14 cellular contexts compared by ENCODE assay signal in the genomic region with DNA sequence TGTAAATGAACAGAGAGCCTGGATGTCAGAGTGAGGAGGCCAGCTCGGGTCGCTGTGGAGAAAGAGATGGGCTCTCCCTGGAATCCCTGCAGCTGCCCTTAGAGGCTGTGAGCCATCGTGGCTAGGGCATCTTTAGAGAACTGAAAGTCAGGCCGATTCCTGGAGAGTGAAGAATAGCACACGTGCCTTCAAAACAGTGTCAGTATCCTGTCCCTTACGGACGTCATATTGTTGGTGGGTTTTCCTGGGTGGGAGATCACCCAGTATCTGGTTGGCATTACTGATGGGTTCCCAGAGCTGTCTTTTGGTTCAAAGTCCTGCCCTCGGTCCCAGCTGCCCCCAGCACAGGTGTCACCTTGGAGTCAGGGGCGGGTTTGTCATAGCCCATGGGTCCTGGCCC. TPM values are rescaled to one million over a fixed set of nuclear protein-coding genes. Genes with fewer than 3 reads are reported as not detected.
DNase-seq lines count a peak whose midpoint lies in the region; ATAC-seq and TF ChIP-seq lines count a peak whose summit lies in the region.
"Had no signal": no experiment of that assay in that cellular context is flagged by ENCODE, and none has a peak within 500 bp of the region (broad histone marks: within the 10 kb centered on the region; RNA-seq: fewer than 3 reads in every experiment).

No MANE protein-coding gene starts in this region.

- H3K9me3 ChIP-seq in BLaER1 treated with 17β-estradiol and CSF1 and Interleukin-3, amounts not matched to agents 10 nM and 100 nM (replicated peaks in 1 of 11): 0 out of 22 replicates have a peak, but pooled peaks cover 0 to 2% (median 0%) of the 10 kb centered on the region in 11 experiments

- peak overlapping the region; percentile 67 to 96 (median 85) for H3K4me2 ChIP-seq in BLaER1 treated with 17β-estradiol and CSF1 and Interleukin-3, amounts not matched to agents 10 nM and 100 nM
- H3K4me2 ChIP-seq in GM23338: no peak overlapping the region

- no peak overlapping the region for H3K4me3 Mint-ChIP-seq in activated CD8-positive, alpha-beta T cell treated with anti-CD3 and anti-CD28 coated beads, Interleukin-2, amount 10 ng/mL, durations not matched to agents 7 days and 5 days
- H3K4me3 Mint-ChIP-seq in chondrocyte (ENCODE audit: unreplicated experiment) (no peak overlapping the region), GM23338 (no peak overlapping the region)

- H3K9me2 ChIP-seq in GM23338 (ENCODE audit: insufficient read depth): no peaks in the 10 kb centered on the region

- no peaks in the 10 kb centered on the region for H3K9me3 Mint-ChIP-seq in activated CD8-positive, alpha-beta T cell treated with anti-CD3 and anti-CD28 coated beads, Interleukin-2, amount 10 ng/mL, durations not matched to agents 7 days and 5 days (ENCODE audit: insufficient read depth)
- H3K9me3 Mint-ChIP-seq in chondrocyte (ENCODE audit: low read depth) (no peaks in the 10 kb centered on the region), GM23338 (no peaks in the 10 kb centered on the region)
- H3K9me3 Mint-ChIP-seq: T-cell had no signal

- H3K27me3 ChIP-seq in BLaER1 treated with 17β-estradiol and CSF1 and Interleukin-3, amounts not matched to agents 10 nM and 100 nM: no peaks in the 10 kb centered on the region
- no peaks in the 10 kb centered on the region for H3K27me3 ChIP-seq in GM23338 (ENCODE audit: insufficient read depth)

- peak overlapping the region in 10 of 11 experiments; percentile 11 to 68 (median 42); a peak in 15 of 22 replicates for H3K27ac ChIP-seq in BLaER1 treated with 17β-estradiol and CSF1 and Interleukin-3, amounts not matched to agents 10 nM and 100 nM
- no peak overlapping the region for H3K27ac ChIP-seq in GM23338 (ENCODE audit: low read depth)

- H3K9ac ChIP-seq in BLaER1 treated with 17β-estradiol and CSF1 and Interleukin-3, amounts not matched to agents 10 nM and 100 nM: peak overlapping the region in 4 of 11 experiments; percentile 5 to 47 (median 11); a peak in 3 of 22 replicates

- H3K27ac Mint-ChIP-seq in activated CD8-positive, alpha-beta T cell treated with anti-CD3 and anti-CD28 coated beads, Interleukin-2, amount 10 ng/mL, durations not matched to agents 7 days and 5 days: no peak overlapping the region
- H3K27ac Mint-ChIP-seq in chondrocyte (ENCODE audit: unreplicated experiment) (no peak overlapping the region), GM23338 (no peak overlapping the region)
- H3K27ac Mint-ChIP-seq: T-cell had no signal

- no peaks in the 10 kb centered on the region for H3F3A ChIP-seq in GM23338 (replicated peaks; ENCODE audit: low read depth)

- peaks cover 75% of the 10 kb centered on the region for H3K36me3 Mint-ChIP-seq in activated CD8-positive, alpha-beta T cell treated with anti-CD3 and anti-CD28 coated beads, Interleukin-2, amount 10 ng/mL, durations not matched to agents 7 days and 5 days (ENCODE audit: low read depth)
- H3K36me3 Mint-ChIP-seq in chondrocyte (ENCODE audit: low read depth) (no peaks in the 10 kb centered on the region), GM23338 (ENCODE audit: low read depth) (no peaks in the 10 kb centered on the region)

- H3K4me1 Mint-ChIP-seq in activated CD8-positive, alpha-beta T cell treated with anti-CD3 and anti-CD28 coated beads, Interleukin-2, amount 10 ng/mL, durations not matched to agents 7 days and 5 days (ENCODE audit: low read depth): peaks cover 39% of the 10 kb centered on the region
- H3K4me1 Mint-ChIP-seq in chondrocyte (ENCODE audit: low read depth): no peaks in the 10 kb centered on the region
- peaks cover 11% of the 10 kb centered on the region for H3K4me1 Mint-ChIP-seq in GM23338

- H4K20me1 ChIP-seq in BLaER1 treated with 17β-estradiol and CSF1 and Interleukin-3, amounts not matched to agents 10 nM and 100 nM: peaks cover 0 to 98% (median 50%) of the 10 kb centered on the region in 11 experiments; a peak in 18 of 22 replicates
- H4K20me1 ChIP-seq in GM23338 (replicated peaks; ENCODE audit: insufficient read depth): no peaks in the 10 kb centered on the region

- peak; percentile 39 for DNase-seq in activated CD8-positive, alpha-beta T cell treated with anti-CD3 and anti-CD28 coated beads, Interleukin-2, amount 10 ng/mL, durations not matched to agents 7 days and 5 days
- DNase-seq in cerebellar cortex (ENCODE audit: low spot score) (no peak), chondrocyte (ENCODE audit: low spot score) (no peak), AG20443 (ENCODE audit: low spot score) (no peak), GM23338 (ENCODE audit: low spot score) (no peak)
- DNase-seq: activated CD4-positive, alpha-beta T cell treated with anti-CD3 and anti-CD28 coated beads for 48 hours; foreskin melanocyte; NCI-H2029 treated with DMSO at 0.1 percent for 48 hours had no signal

- POLR2A ChIA-PET in activated CD8-positive, alpha-beta T cell treated with anti-CD3 and anti-CD28 coated beads, Interleukin-2, amount 10 ng/mL, durations not matched to agents 7 days and 5 days (lab: Charles Lee): interaction anchor here (0.7 to 2.4 kb wide), 5 partner anchors 10 to 37 kb away, joined by 3 to 10 read pairs (median 5); a partner anchor contains a TSS

- CTCF ChIA-PET in activated CD8-positive, alpha-beta T cell treated with anti-CD3 and anti-CD28 coated beads, Interleukin-2, amount 10 ng/mL, durations not matched to agents 7 days and 5 days (lab: Charles Lee): interaction anchor here (0.8 to 4.4 kb wide), 8 partner anchors 9 to 210 kb away, joined by 3 to 47 read pairs (median 4); no protein-coding TSS in a partner anchor

- peaks cover 49 to 87% (median 74%) of the 10 kb centered on the region in 11 experiments for H3K36me3 ChIP-seq in BLaER1 treated with 17β-estradiol and CSF1 and Interleukin-3, amounts not matched to agents 10 nM and 100 nM
- H3K36me3 ChIP-seq in GM23338 (ENCODE audit: insufficient read depth): no peaks in the 10 kb centered on the region

- ATAC-seq in GM18511 (IDR thresholded peaks at IDR 0.05; ENCODE audit: unreplicated experiment): peak; percentile 35
- ATAC-seq in HG03175 (IDR thresholded peaks at IDR 0.05; ENCODE audit: unreplicated experiment): peak; percentile 21
- ATAC-seq in activated CD8-positive, alpha-beta T cell treated with anti-CD3 and anti-CD28 coated beads, Interleukin-2, amount 10 ng/mL, durations not matched to agents 7 days and 5 days: no peak
- no peak for ATAC-seq in GM23338
- ATAC-seq: HCT116 had no signal

- H3K27me3 Mint-ChIP-seq in activated CD8-positive, alpha-beta T cell treated with anti-CD3 and anti-CD28 coated beads, Interleukin-2, amount 10 ng/mL, durations not matched to agents 7 days and 5 days (ENCODE audit: low read depth): no peaks in the 10 kb centered on the region
- peaks cover 33% of the 10 kb centered on the region for H3K27me3 Mint-ChIP-seq in chondrocyte (ENCODE audit: low read depth)
- H3K27me3 Mint-ChIP-seq in GM23338 (ENCODE audit: insufficient read depth, low read depth, poor library complexity): no peaks in the 10 kb centered on the region
- H3K27me3 Mint-ChIP-seq: T-cell had no signal

- 0 out of 20 replicates have a peak overlapping the region, but pooled peaks of 1 of the 10 experiments have one; percentile 1 for H3K4me3 ChIP-seq in BLaER1 treated with 17β-estradiol and CSF1 and Interleukin-3, amounts not matched to agents 10 nM and 100 nM
- H3K4me3 ChIP-seq in GM23338: no peak overlapping the region

- TF ChIP-seq CTCF in chondrocyte (IDR thresholded peaks at IDR 0.05) (no peak), GM23338 (conservative IDR thresholded peaks at IDR 0.05; ENCODE audit: low read depth in 2 of 2) (no peak)

- H3K4me1 ChIP-seq in BLaER1 treated with 17β-estradiol and CSF1 and Interleukin-3, amounts not matched to agents 10 nM and 100 nM: peaks cover 65 to 94% (median 76%) of the 10 kb centered on the region in 10 experiments
- H3K4me1 ChIP-seq in GM23338 (ENCODE audit: insufficient read depth): 0 out of 2 replicates have a peak, but pooled peaks cover 5% of the 10 kb centered on the region

- H3K79me2 ChIP-seq in GM23338 (replicated peaks; ENCODE audit: insufficient read depth): no peaks in the 10 kb centered on the region

- H2AFZ ChIP-seq in GM23338: no peak overlapping the region

TF ChIP-seq in GM23338, 12 proteins besides CTCF, POLR2A, EP300 and RAD21:
- no peak for TF ChIP-seq POLR2AphosphoS5 (IDR thresholded peaks at IDR 0.05; ENCODE audit: low read depth)
- no peak for TF ChIP-seq EZH2phosphoT487 (IDR thresholded peaks at IDR 0.05; ENCODE audit: unreplicated experiment)
- no peak for TF ChIP-seq ZNF114 (CRISPR knock-in tag; IDR thresholded peaks at IDR 0.05)
- TF ChIP-seq, protein P1, sequence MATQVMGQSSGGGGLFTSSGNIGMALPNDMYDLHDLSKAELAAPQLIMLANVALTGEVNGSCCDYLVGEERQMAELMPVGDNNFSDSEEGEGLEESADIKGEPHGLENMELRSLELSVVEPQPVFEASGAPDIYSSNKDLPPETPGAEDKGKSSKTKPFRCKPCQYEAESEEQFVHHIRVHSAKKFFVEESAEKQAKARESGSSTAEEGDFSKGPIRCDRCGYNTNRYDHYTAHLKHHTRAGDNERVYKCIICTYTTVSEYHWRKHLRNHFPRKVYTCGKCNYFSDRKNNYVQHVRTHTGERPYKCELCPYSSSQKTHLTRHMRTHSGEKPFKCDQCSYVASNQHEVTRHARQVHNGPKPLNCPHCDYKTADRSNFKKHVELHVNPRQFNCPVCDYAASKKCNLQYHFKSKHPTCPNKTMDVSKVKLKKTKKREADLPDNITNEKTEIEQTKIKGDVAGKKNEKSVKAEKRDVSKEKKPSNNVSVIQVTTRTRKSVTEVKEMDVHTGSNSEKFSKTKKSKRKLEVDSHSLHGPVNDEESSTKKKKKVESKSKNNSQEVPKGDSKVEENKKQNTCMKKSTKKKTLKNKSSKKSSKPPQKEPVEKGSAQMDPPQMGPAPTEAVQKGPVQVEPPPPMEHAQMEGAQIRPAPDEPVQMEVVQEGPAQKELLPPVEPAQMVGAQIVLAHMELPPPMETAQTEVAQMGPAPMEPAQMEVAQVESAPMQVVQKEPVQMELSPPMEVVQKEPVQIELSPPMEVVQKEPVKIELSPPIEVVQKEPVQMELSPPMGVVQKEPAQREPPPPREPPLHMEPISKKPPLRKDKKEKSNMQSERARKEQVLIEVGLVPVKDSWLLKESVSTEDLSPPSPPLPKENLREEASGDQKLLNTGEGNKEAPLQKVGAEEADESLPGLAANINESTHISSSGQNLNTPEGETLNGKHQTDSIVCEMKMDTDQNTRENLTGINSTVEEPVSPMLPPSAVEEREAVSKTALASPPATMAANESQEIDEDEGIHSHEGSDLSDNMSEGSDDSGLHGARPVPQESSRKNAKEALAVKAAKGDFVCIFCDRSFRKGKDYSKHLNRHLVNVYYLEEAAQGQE (IDR thresholded peaks at IDR 0.05; ENCODE audit: unreplicated experiment): no peak

RNA-seq across cellular contexts. Expression of a gene that starts 25.3 kb away (rescaled TPM):
- total RNA-seq in activated CD8-positive, alpha-beta T cell treated with anti-CD3 and anti-CD28 coated beads, Interleukin-2, amount 10 ng/mL, durations not matched to agents 7 days and 5 days: 100 to 1,000 TPM; 370 to 374 TPM
- total RNA-seq in chondrocyte: not detected in 3 replicates
- 0.43 and 1.8 TPM in 2 replicates for total RNA-seq in GM23338 (2014; rRNA removed; shearing (Covaris generic))
- polyA plus RNA-seq in GM23338 (2016; fragmentation: Nextera tagmentation; extraction: Ambion mirVana): 0.45 and 0.57 TPM in 2 replicates
- polyA plus RNA-seq: BJ had no signal

Comparison
In these comparisons a context has a peak if more than half of its experiments do, and no peak if none do; other contexts are left out.
1. ATAC-seq: peak in GM18511 (single experiment) and HG03175 (single experiment); none in activated CD8-positive, alpha-beta T cell treated with anti-CD3 and anti-CD28 coated beads, Interleukin-2, amount 10 ng/mL, durations not matched to agents 7 days and 5 days (single experiment) and GM23338 (single experiment).
2. RNA of a gene that starts 25.3 kb away (total RNA-seq): 370 to 374 TPM in activated CD8-positive, alpha-beta T cell treated with anti-CD3 and anti-CD28 coated beads, Interleukin-2, amount 10 ng/mL, durations not matched to agents 7 days and 5 days; 0.43 to 1.8 TPM in GM23338 and not detected in chondrocyte; every median in the first group is over 100 times any median in the second.